9 cellular contexts compared by ENCODE assay signal in genomic region chr1:207808322-207808705, GRCh38. TPM values are rescaled to one million over a fixed set of nuclear protein-coding genes. Genes with fewer than 3 reads are reported as not detected.
A peak's percentile ranks its signal among the peaks of the same experiment; 100 is the strongest.
DNase-seq lines count a peak whose midpoint lies in the region; ATAC-seq and TF ChIP-seq lines count a peak whose summit lies in the region.
"Had no signal": no experiment of that assay in that cellular context is flagged by ENCODE, and none has a peak within 500 bp of the region (broad histone marks: within the 10 kb centered on the region; RNA-seq: fewer than 3 reads in every experiment).

No MANE protein-coding gene starts in this region.

- ATAC-seq in activated B cell treated with CpG ODN at 0.5 μM for 24 hours (ENCODE audit: low read depth) (no peak), left ventricle myocardium superior (peak; percentile 2)
- no peak for ATAC-seq in stimulated activated effector memory CD8-positive, alpha-beta T cell treated with anti-CD3 and anti-CD28 coated beads, Interleukin-12 subunit alpha, Interleukin-12 subunit beta, amount 100 ng/mL, for 72 hours

- H3K9me3 Mint-ChIP-seq in HFFc6 (no peaks in the 10 kb centered on the region), activated B cell treated with CpG ODN at 0.5 μM for 24 hours (no peaks in the 10 kb centered on the region)
- no peaks in the 10 kb centered on the region for H3K9me3 Mint-ChIP-seq in stimulated activated effector memory CD8-positive, alpha-beta T cell treated with anti-CD3 and anti-CD28 coated beads, Interleukin-12 subunit alpha, Interleukin-12 subunit beta, amount 100 ng/mL, for 72 hours

- H3K27ac Mint-ChIP-seq in HFFc6, result peak overlapping the region; percentile 16; the same call in 1 of the 2 replicates
- peak overlapping the region; percentile 84 for H3K27ac Mint-ChIP-seq in activated B cell treated with CpG ODN at 0.5 μM for 24 hours
- peak overlapping the region; percentile 91 for H3K27ac Mint-ChIP-seq in stimulated activated effector memory CD8-positive, alpha-beta T cell treated with anti-CD3 and anti-CD28 coated beads, Interleukin-12 subunit alpha, Interleukin-12 subunit beta, amount 100 ng/mL, for 72 hours

- intact Hi-C loops in activated B cell treated with CpG ODN at 0.5 μM for 24 hours (cut with micrococcal nuclease), result no loop called here
- intact Hi-C loops in left ventricle myocardium superior (cut with micrococcal nuclease), result no loop called here

- H3K4me3 Mint-ChIP-seq in HFFc6 (no peak overlapping the region), activated B cell treated with CpG ODN at 0.5 μM for 24 hours (peak overlapping the region; percentile 19)
- no peak overlapping the region for H3K4me3 Mint-ChIP-seq in stimulated activated effector memory CD8-positive, alpha-beta T cell treated with anti-CD3 and anti-CD28 coated beads, Interleukin-12 subunit alpha, Interleukin-12 subunit beta, amount 100 ng/mL, for 72 hours

- POLR2A ChIA-PET in activated B cell treated with CpG ODN at 0.5 μM for 24 hours (lab: Charles Lee), result interaction anchor here (0.6 to 8.7 kb wide), 2 partner anchors 8 to 15 kb away, joined by 5 to 73 read pairs; no protein-coding TSS in a partner anchor

- TF ChIP-seq CTCF in HFFc6 (IDR thresholded peaks at IDR 0.05) (no peak), activated B cell treated with CpG ODN at 0.5 μM for 24 hours (IDR thresholded peaks at IDR 0.05) (no peak)

- H3K27me3 Mint-ChIP-seq in HFFc6 (ENCODE audit: insufficient read depth) (peaks cover 3% of the 10 kb centered on the region; the same call in 1 of the 2 replicates), activated B cell treated with CpG ODN at 0.5 μM for 24 hours (no peaks in the 10 kb centered on the region)

- no peak for DNase-seq in HFFc6
- DNase-seq in activated B cell treated with CpG ODN at 0.5 μM for 24 hours, result no peak
- no peak for DNase-seq in left ventricle myocardium superior
- peak in 1 of 2 donors; percentile 44 for DNase-seq in stimulated activated effector memory CD8-positive, alpha-beta T cell treated with anti-CD3 and anti-CD28 coated beads, Interleukin-12 subunit alpha, Interleukin-12 subunit beta, amount 100 ng/mL, for 72 hours (ENCODE audit: low spot score in 2 of 2)
- DNase-seq in activated gamma-delta T cell treated with Interleukin-2 at 50 U/mL for 16 hours, result no peak
- DNase-seq in NCI-H2029 (lab: John Stamatoyannopoulos, UW), result no peak
- DNase-seq in LoVo (ENCODE audit: low spot score), result no peak
- DNase-seq: NCI-H69; stimulated activated CD4-positive, alpha-beta T cell treated with anti-CD3 and anti-CD28 coated beads, Interleukin-4, amount 100 ng/mL, for 24 hours had no signal

- peaks cover 64% of the 10 kb centered on the region for H3K36me3 Mint-ChIP-seq in HFFc6 (ENCODE audit: low read depth)
- H3K36me3 Mint-ChIP-seq in activated B cell treated with CpG ODN at 0.5 μM for 24 hours (ENCODE audit: low read depth), result peaks cover 95% of the 10 kb centered on the region
- peaks cover 72% of the 10 kb centered on the region for H3K36me3 Mint-ChIP-seq in stimulated activated effector memory CD8-positive, alpha-beta T cell treated with anti-CD3 and anti-CD28 coated beads, Interleukin-12 subunit alpha, Interleukin-12 subunit beta, amount 100 ng/mL, for 72 hours

- CTCF ChIA-PET in activated B cell treated with CpG ODN at 0.5 μM for 24 hours (lab: Charles Lee), result interaction anchor here (2.8 kb wide), 1 partner anchor 11 kb away, joined by 14 read pairs; no protein-coding TSS in a partner anchor

- peaks cover 66% of the 10 kb centered on the region for H3K4me1 Mint-ChIP-seq in HFFc6 (ENCODE audit: low read depth)
- H3K4me1 Mint-ChIP-seq in activated B cell treated with CpG ODN at 0.5 μM for 24 hours, result peaks cover 67% of the 10 kb centered on the region
- H3K4me1 Mint-ChIP-seq in stimulated activated effector memory CD8-positive, alpha-beta T cell treated with anti-CD3 and anti-CD28 coated beads, Interleukin-12 subunit alpha, Interleukin-12 subunit beta, amount 100 ng/mL, for 72 hours, result peaks cover 47% of the 10 kb centered on the region

RNA-seq across cellular contexts. Expression of gene CD46, which starts 56.5 kb away (rescaled TPM):
- 100 to 1,000 TPM; 134 to 152 (median 142) TPM for total RNA-seq in HFFc6 (2021; fragmentation: NEBNext Ultra II Directional; extraction: Animal tissue kit (Norgen Biotek cat#: 25700))
- 109 and 110 TPM in 2 replicates for total RNA-seq in activated B cell treated with CpG ODN at 0.5 μM for 24 hours
- 113 TPM for total RNA-seq in left ventricle myocardium superior

Comparison
In these comparisons a context has a peak if more than half of its experiments do, and no peak if none do; other contexts are left out.
1. H3K27ac Mint-ChIP-seq: peak in every context shown above with its lines; median percentile 91 in stimulated activated effector memory CD8-positive, alpha-beta T cell treated with anti-CD3 and anti-CD28 coated beads, Interleukin-12 subunit alpha, Interleukin-12 subunit beta, amount 100 ng/mL, for 72 hours; 84 in activated B cell treated with CpG ODN at 0.5 μM for 24 hours; 16 in HFFc6.